Comparison of ENCODE assay signal across 27 cellular contexts in genomic region chr12:93608313-93608712, GRCh38. TPM values are rescaled to one million over a fixed set of nuclear protein-coding genes. Genes with fewer than 3 reads are reported as not detected.
A peak's percentile ranks its signal among the peaks of the same experiment; 100 is the strongest.
DNase-seq lines count a peak whose midpoint lies in the region; ATAC-seq, FAIRE-seq and TF ChIP-seq lines count a peak whose summit lies in the region.
"Had no signal": no experiment of that assay in that cellular context is flagged by ENCODE, and none has a peak within 500 bp of the region (broad histone marks: within the 10 kb centered on the region; RNA-seq: fewer than 3 reads in every experiment).

No MANE protein-coding gene starts in this region.

- H3K4me3 Mint-ChIP-seq in activated CD8-positive, alpha-beta T cell treated with anti-CD3 and anti-CD28 coated beads for 36 hours, result no peak overlapping the region
- H3K4me3 Mint-ChIP-seq in activated CD8-positive, alpha-beta T cell treated with anti-CD3 and anti-CD28 coated beads, Interleukin-2, amount 10 ng/mL, durations not matched to agents 7 days and 5 days, result no peak overlapping the region
- H3K4me3 Mint-ChIP-seq: CD14-positive monocyte; CD4-positive, alpha-beta T cell; CD8-positive, alpha-beta memory T cell had no signal

- 65% methylated on average over 1 of the region's 1 CpG for WGBS in K562 (ENCODE audit: insufficient coverage, low coverage, missing lambda C conversion rate)

- H2AFZ ChIP-seq in K562 (ENCODE audit: low read depth, low read length), result no peak overlapping the region

- H3K27me3 Mint-ChIP-seq in activated CD8-positive, alpha-beta T cell treated with anti-CD3 and anti-CD28 coated beads for 36 hours, result peaks cover 13% of the 10 kb centered on the region
- H3K27me3 Mint-ChIP-seq in activated CD8-positive, alpha-beta T cell treated with anti-CD3 and anti-CD28 coated beads, Interleukin-2, amount 10 ng/mL, durations not matched to agents 7 days and 5 days (ENCODE audit: low read depth), result peaks cover 25% of the 10 kb centered on the region

- ATAC-seq in activated CD8-positive, alpha-beta T cell treated with anti-CD3 and anti-CD28 coated beads for 36 hours, result peak; percentile 13
- ATAC-seq in activated CD8-positive, alpha-beta T cell treated with anti-CD3 and anti-CD28 coated beads, Interleukin-2, amount 10 ng/mL, durations not matched to agents 7 days and 5 days, result no peak
- no peak for ATAC-seq in K562
- ATAC-seq in stimulated activated naive CD8-positive, alpha-beta T cell treated with anti-CD3 and anti-CD28 coated beads, Interleukin-15, Interleukin-2, amounts not matched to agents 100 U/mL and 50 U/mL, for 24 hours, result no peak
- ATAC-seq: A549, GM12878 had no signal

- POLR2A ChIA-PET in activated CD8-positive, alpha-beta T cell treated with anti-CD3 and anti-CD28 coated beads for 36 hours (lab: Charles Lee), result no interaction called here
- POLR2A ChIA-PET in activated CD8-positive, alpha-beta T cell treated with anti-CD3 and anti-CD28 coated beads, Interleukin-2, amount 10 ng/mL, durations not matched to agents 7 days and 5 days (lab: Charles Lee), result no interaction called here
- POLR2A ChIA-PET in K562 (lab: Yijun Ruan, JAX), result no interaction called here

- no peaks in the 10 kb centered on the region for H3K9me3 ChIP-seq in K562 (replicated peaks; ENCODE audit: control insufficient read depth, insufficient read depth, low read depth, low read length)
- H3K9me3 ChIP-seq: A549, BE2C had no signal

- TF ChIP-seq EP300 in K562 (IDR thresholded peaks at IDR 0.05; ENCODE audit: low read length), result no peak

- no peaks in the 10 kb centered on the region for H3K9me3 Mint-ChIP-seq in activated CD8-positive, alpha-beta T cell treated with anti-CD3 and anti-CD28 coated beads for 36 hours
- no peaks in the 10 kb centered on the region for H3K9me3 Mint-ChIP-seq in activated CD8-positive, alpha-beta T cell treated with anti-CD3 and anti-CD28 coated beads, Interleukin-2, amount 10 ng/mL, durations not matched to agents 7 days and 5 days (ENCODE audit: insufficient read depth)
- H3K9me3 Mint-ChIP-seq: CD4-positive, alpha-beta T cell; CD8-positive, alpha-beta memory T cell had no signal

- no peak for TF ChIP-seq CTCF in activated CD8-positive, alpha-beta T cell treated with anti-CD3 and anti-CD28 coated beads for 36 hours (IDR thresholded peaks at IDR 0.05)
- TF ChIP-seq CTCF in K562 (IDR thresholded peaks at IDR 0.05 in 2 of 3, conservative IDR thresholded peaks at IDR 0.05 in 1 of 3; ENCODE audit: insufficient read depth in 2 of 3, low read depth in 1 of 3, low read length in 3 of 3), result no peak
- TF ChIP-seq CTCF in epithelial cell of esophagus (IDR thresholded peaks at IDR 0.05; ENCODE audit: insufficient read depth, low read depth, low read length, missing control alignments), result no peak

- intact Hi-C loops in activated CD8-positive, alpha-beta T cell treated with anti-CD3 and anti-CD28 coated beads for 36 hours (cut with micrococcal nuclease), result no loop called here
- intact Hi-C loops in K562 (cut with micrococcal nuclease), result no loop called here

- no peak overlapping the region for H3K4me2 ChIP-seq in K562 (ENCODE audit: insufficient read depth, low read length)
- H3K4me2 ChIP-seq: A549; BLaER1 treated with 17β-estradiol and CSF1 and Interleukin-3, amounts not matched to agents 10 nM and 100 nM had no signal

- H3K79me2 ChIP-seq in K562 (ENCODE audit: control insufficient read depth, insufficient read depth, low read length), result no peaks in the 10 kb centered on the region

- H3K4me1 ChIP-seq in K562 (replicated peaks in 1 of 2; ENCODE audit: control insufficient read depth in 2 of 2, insufficient read depth in 2 of 2, low read length in 2 of 2), result peaks cover 0 to 5% of the 10 kb centered on the region in 2 experiments; a peak in 2 of 5 replicates
- H3K4me1 ChIP-seq: A549, BE2C had no signal

- in situ Hi-C loops in K562 (cut with MboI), result no loop called here

- no peaks in the 10 kb centered on the region for H4K20me1 ChIP-seq in K562 (replicated peaks; ENCODE audit: control insufficient read depth, insufficient read depth, low read length)
- H4K20me1 ChIP-seq: BLaER1 treated with 17β-estradiol and CSF1 and Interleukin-3, amounts not matched to agents 10 nM and 100 nM had no signal

- H3K4me1 Mint-ChIP-seq in activated CD8-positive, alpha-beta T cell treated with anti-CD3 and anti-CD28 coated beads for 36 hours (ENCODE audit: low read depth), result peaks cover 2% of the 10 kb centered on the region
- H3K4me1 Mint-ChIP-seq in activated CD8-positive, alpha-beta T cell treated with anti-CD3 and anti-CD28 coated beads, Interleukin-2, amount 10 ng/mL, durations not matched to agents 7 days and 5 days (ENCODE audit: low read depth), result peaks cover 1% of the 10 kb centered on the region
- H3K4me1 Mint-ChIP-seq: CD8-positive, alpha-beta memory T cell had no signal

- H3K27me3 ChIP-seq in K562 (ENCODE audit: control insufficient read depth in 2 of 2, insufficient read depth in 2 of 2, low read length in 2 of 2), result no peaks in the 10 kb centered on the region
- H3K27me3 ChIP-seq: BLaER1 treated with 17β-estradiol and CSF1 and Interleukin-3, amounts not matched to agents 10 nM and 100 nM had no signal

- H3K9ac ChIP-seq in K562 (ENCODE audit: insufficient read depth in 1 of 2, low read depth in 2 of 2, low read length in 2 of 2), result no peak overlapping the region
- H3K9ac ChIP-seq: BLaER1 treated with 17β-estradiol and CSF1 and Interleukin-3, amounts not matched to agents 10 nM and 100 nM had no signal

- no peaks in the 10 kb centered on the region for H3K9me1 ChIP-seq in K562 (ENCODE audit: control insufficient read depth, insufficient read depth, low read length)

- H3K27ac Mint-ChIP-seq in activated CD8-positive, alpha-beta T cell treated with anti-CD3 and anti-CD28 coated beads for 36 hours, result no peak overlapping the region
- H3K27ac Mint-ChIP-seq in activated CD8-positive, alpha-beta T cell treated with anti-CD3 and anti-CD28 coated beads, Interleukin-2, amount 10 ng/mL, durations not matched to agents 7 days and 5 days, result no peak overlapping the region
- H3K27ac Mint-ChIP-seq: CD14-positive monocyte; CD4-positive, alpha-beta T cell had no signal

- H3K4me3 ChIP-seq in K562 (no peak overlapping the region), epithelial cell of esophagus (ENCODE audit: low read length) (no peak overlapping the region)
- H3K4me3 ChIP-seq: A549; BLaER1 treated with 17β-estradiol and CSF1 and Interleukin-3, amounts not matched to agents 10 nM and 100 nM; GM12878; HAP-1 had no signal

- no peak overlapping the region for H3K27ac ChIP-seq in K562 (ENCODE audit: extremely low read depth, low read depth, low read length)
- H3K27ac ChIP-seq: 22Rv1; A549; BLaER1 treated with 17β-estradiol and CSF1 and Interleukin-3, amounts not matched to agents 10 nM and 100 nM had no signal

- H3K36me3 ChIP-seq in K562 (ENCODE audit: control insufficient read depth, insufficient read depth, low read length), result no peaks in the 10 kb centered on the region
- H3K36me3 ChIP-seq: BE2C; BLaER1 treated with 17β-estradiol and CSF1 and Interleukin-3, amounts not matched to agents 10 nM and 100 nM; HAP-1 had no signal

- no peak for DNase-seq in activated CD8-positive, alpha-beta T cell treated with anti-CD3 and anti-CD28 coated beads for 36 hours
- DNase-seq in activated CD8-positive, alpha-beta T cell treated with anti-CD3 and anti-CD28 coated beads, Interleukin-2, amount 10 ng/mL, durations not matched to agents 7 days and 5 days, result no peak
- no peak for DNase-seq in K562 (ENCODE audit: extremely low read depth in 1 of 4, low spot score in 3 of 4)
- peak; percentile 27 for DNase-seq in epithelial cell of esophagus (ENCODE audit: low read depth)
- peak; percentile 21 for DNase-seq in iris pigment epithelial cell (ENCODE audit: low read depth)
- no peak for DNase-seq in stimulated activated naive CD8-positive, alpha-beta T cell treated with anti-CD3 and anti-CD28 coated beads, Interleukin-15, Interleukin-2, amounts not matched to agents 100 U/mL and 50 U/mL, for 24 hours
- no peak for DNase-seq in 8988T
- DNase-seq in NCI-H1105 (lab: John Stamatoyannopoulos, UW), result no peak
- DNase-seq: ACHN; AML-193; BE2C; CD4-positive, alpha-beta T cell; CD8-positive, alpha-beta memory T cell; DMS 273 treated with DMSO at 0.1 percent for 48 hours; DMS79; EL; GDM1; GOT3 had no signal

- no peak for TF ChIP-seq POLR2A in K562 (conservative IDR thresholded peaks at IDR 0.05)

- no TSS peak for BruUV-seq in K562 (replicated peaks; lab: Mats Ljungman, UMichigan)

- TF ChIP-seq RAD21 in K562 (CRISPR knock-in tag; conservative IDR thresholded peaks at IDR 0.05 in 1 of 2, IDR thresholded peaks at IDR 0.05 in 1 of 2), result no peak

- no peaks in the 10 kb centered on the region for H3K36me3 Mint-ChIP-seq in activated CD8-positive, alpha-beta T cell treated with anti-CD3 and anti-CD28 coated beads for 36 hours (ENCODE audit: low read depth)
- no peaks in the 10 kb centered on the region for H3K36me3 Mint-ChIP-seq in activated CD8-positive, alpha-beta T cell treated with anti-CD3 and anti-CD28 coated beads, Interleukin-2, amount 10 ng/mL, durations not matched to agents 7 days and 5 days (ENCODE audit: low read depth)
- H3K36me3 Mint-ChIP-seq: CD14-positive monocyte; CD8-positive, alpha-beta memory T cell had no signal

- no peak for FAIRE-seq in K562 (lab: Jason Lieb, UNC)
- FAIRE-seq: A549, D721Med, GM12878, GM19239, H54 had no signal

- CTCF ChIA-PET in activated CD8-positive, alpha-beta T cell treated with anti-CD3 and anti-CD28 coated beads for 36 hours (lab: Charles Lee), result no interaction called here
- CTCF ChIA-PET in activated CD8-positive, alpha-beta T cell treated with anti-CD3 and anti-CD28 coated beads, Interleukin-2, amount 10 ng/mL, durations not matched to agents 7 days and 5 days (lab: Charles Lee), result no interaction called here
- CTCF ChIA-PET in K562 (lab: Yijun Ruan, JAX; ENCODE audit: low intra/inter-chr PET ratio), result no interaction called here

RNA-seq across cellular contexts. Expression of gene SOCS2, which starts 35.8 kb away (rescaled TPM):
- total RNA-seq in activated CD8-positive, alpha-beta T cell treated with anti-CD3 and anti-CD28 coated beads for 36 hours, result 10 to 100 TPM; 40.5 to 40.8 TPM
- total RNA-seq in activated CD8-positive, alpha-beta T cell treated with anti-CD3 and anti-CD28 coated beads, Interleukin-2, amount 10 ng/mL, durations not matched to agents 7 days and 5 days, result 10 to 100 TPM; 33.7 to 39.0 TPM
- total RNA-seq in K562 (2011; cell fraction: chromatin; rRNA removed; ENCODE audit: low replicate concordance), result 86.5 and 141 TPM in 2 replicates
- total RNA-seq in K562 (2011; cell fraction: nucleolus; rRNA removed), result 70.0 and 75.7 TPM in 2 replicates
- total RNA-seq in K562 (2011; cell fraction: nucleoplasm; rRNA removed), result 87.0 and 111 TPM in 2 replicates
- total RNA-seq in K562 (2014; rRNA removed) (140 and 162 TPM in 2 replicates), K562 (2014; rRNA removed; fragmentation: Illumina TruSeq; extraction: Trizol) (95.8 and 106 TPM in 2 replicates), K562 (2015; rRNA removed; fragmentation: Illumina TruSeq; extraction: Trizol) (144 and 150 TPM in 2 replicates), K562 (2021) (90.4 and 92.2 TPM in 2 replicates)
- polyA plus RNA-seq in K562 (2011; rRNA removed) (95.5 and 98.7 TPM in 2 replicates), K562 (2014; fragmentation: Illumina TruSeq; extraction: Trizol) (122 and 149 TPM in 2 replicates), K562 (2014; fragmentation: Nextera tagmentation; extraction: Ambion mirVana) (10 to 100 TPM; 37.0 to 37.8 TPM), K562 (2014; rRNA removed) (135 and 156 TPM in 2 replicates)
- 78.1 and 92.3 TPM in 2 replicates for polyA plus RNA-seq in K562 (2011; cell fraction: cytosol; rRNA removed)
- 131 and 154 TPM in 2 replicates for polyA plus RNA-seq in K562 (2011; cell fraction: nucleus; rRNA removed)
- 96.0 and 204 TPM in 2 replicates for polyA plus RNA-seq in K562 (2012)
- polyA minus RNA-seq in K562 (2011; rRNA and poly(A)+ RNA removed), result 49.6 and 59.2 TPM in 2 replicates
- 41.8 and 47.4 TPM in 2 replicates for polyA minus RNA-seq in K562 (2011; cell fraction: cytosol; rRNA and poly(A)+ RNA removed)
- polyA minus RNA-seq in K562 (2011; cell fraction: nucleus; rRNA and poly(A)+ RNA removed), result 58.6 and 82.4 TPM in 2 replicates

Comparison
In these comparisons a context has a peak if more than half of its experiments do, and no peak if none do; other contexts are left out.
1. DNase-seq: peak in epithelial cell of esophagus (single experiment) and iris pigment epithelial cell (single experiment); none in activated CD8-positive, alpha-beta T cell treated with anti-CD3 and anti-CD28 coated beads for 36 hours (single experiment), activated CD8-positive, alpha-beta T cell treated with anti-CD3 and anti-CD28 coated beads, Interleukin-2, amount 10 ng/mL, durations not matched to agents 7 days and 5 days (single experiment), K562 (0 of 4), stimulated activated naive CD8-positive, alpha-beta T cell treated with anti-CD3 and anti-CD28 coated beads, Interleukin-15, Interleukin-2, amounts not matched to agents 100 U/mL and 50 U/mL, for 24 hours (single experiment), 8988T (single experiment) and NCI-H1105 (single experiment).